Comparison of ENCODE assay signal across 8 cellular contexts in the genomic region with DNA sequence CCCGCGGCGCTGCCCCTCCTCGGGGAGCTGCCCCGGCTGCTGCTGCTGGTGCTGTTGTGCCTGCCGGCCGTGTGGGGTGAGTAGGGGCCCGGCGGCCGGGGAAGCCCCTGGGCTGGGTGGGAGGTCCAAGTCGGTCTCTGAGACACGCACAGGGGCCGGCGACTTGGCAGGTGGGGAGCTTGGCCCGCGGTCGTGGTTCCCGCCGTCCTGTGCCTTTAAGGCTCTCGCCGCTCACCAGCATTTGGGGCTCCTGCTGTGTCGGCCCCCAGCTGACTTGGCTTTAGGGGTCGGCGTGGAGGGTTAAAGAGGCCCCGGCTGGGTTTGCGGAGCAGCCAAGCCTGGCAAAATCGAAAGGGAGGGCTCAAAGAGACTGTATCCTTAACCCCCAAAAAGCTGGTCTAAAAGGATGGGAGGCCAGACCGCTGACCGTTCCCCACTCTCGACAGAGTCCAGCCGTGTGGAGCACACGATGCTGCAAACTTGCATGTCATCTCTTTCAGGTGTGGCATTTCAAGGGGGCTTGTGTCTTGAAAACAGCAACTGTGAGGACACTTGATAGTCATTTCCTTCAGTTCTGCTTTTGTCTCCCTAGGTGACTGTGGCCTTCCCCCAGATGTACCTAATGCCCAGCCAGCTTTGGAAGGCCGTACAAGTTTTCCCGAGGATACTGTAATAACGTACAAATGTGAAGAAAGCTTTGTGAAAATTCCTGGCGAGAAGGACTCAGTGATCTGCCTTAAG. TPM values are rescaled to one million over a fixed set of nuclear protein-coding genes. Genes with fewer than 3 reads are reported as not detected.
DNase-seq lines count a peak whose midpoint lies in the region; ATAC-seq and TF ChIP-seq lines count a peak whose summit lies in the region.

No MANE protein-coding gene starts in this region.

- H3K36me3 Mint-ChIP-seq in CD14-positive monocyte = peaks cover 43 to 44% of the 10 kb centered on the region in 2 donors

- H3K27me3 Mint-ChIP-seq in CD14-positive monocyte (ENCODE audit: low read depth in 3 of 3) = peaks cover 0 to 2% (median 1%) of the 10 kb centered on the region in 3 donors

- DNase-seq in CD14-positive monocyte (ENCODE audit: low spot score) (peak; percentile 46), NT2/D1 (ENCODE audit: low read depth, low spot score) (no peak), cardiac fibroblast (ENCODE audit: low read depth in 2 of 2) (peak; percentile 33 to 39), left lobe of liver (ENCODE audit: low spot score) (no peak), GOT3 (lab: John Stamatoyannopoulos, UW) (no peak)

- peak overlapping the region; percentile 93 for H3K27ac ChIP-seq in temporal lobe (ENCODE audit: low read depth, low read length)

- peak overlapping the region; percentile 81 for H3K9ac ChIP-seq in NT2/D1 (ENCODE audit: insufficient read length, low read depth)

- no peaks in the 10 kb centered on the region for H3K27me3 ChIP-seq in NT2/D1 (ENCODE audit: insufficient read depth, insufficient read length)

- peak; percentile 33 for ATAC-seq in GM21526 (IDR thresholded peaks at IDR 0.05; ENCODE audit: low FRiP score, unreplicated experiment)
- ATAC-seq in left lobe of liver = peak; percentile 56
- ATAC-seq in HG02623 (IDR thresholded peaks at IDR 0.05; ENCODE audit: unreplicated experiment) = no peak

- H3K4me3 Mint-ChIP-seq in CD14-positive monocyte = peak overlapping the region; percentile 96 to 97

- H3K4me1 ChIP-seq in NT2/D1 (ENCODE audit: insufficient read depth, insufficient read length) = no peaks in the 10 kb centered on the region

- peak overlapping the region; percentile 100 for H3K27ac Mint-ChIP-seq in CD14-positive monocyte

- peaks cover 32% of the 10 kb centered on the region for H3K36me3 ChIP-seq in NT2/D1 (ENCODE audit: insufficient read depth, insufficient read length, low read length)

- H3K4me3 ChIP-seq in NT2/D1 (ENCODE audit: insufficient read length, low read depth) = peak overlapping the region; percentile 57
- peak overlapping the region; percentile 81 to 93 for H3K4me3 ChIP-seq in cardiac fibroblast (replicated peaks in 1 of 2; ENCODE audit: low read depth in 2 of 2, low read length in 2 of 2)

- peaks cover 63% of the 10 kb centered on the region for H3K4me1 Mint-ChIP-seq in CD14-positive monocyte

- H3K9me3 Mint-ChIP-seq in CD14-positive monocyte = no peaks in the 10 kb centered on the region

- TF ChIP-seq CTCF in CD14-positive monocyte (IDR thresholded peaks at IDR 0.05) (no peak), cardiac fibroblast (IDR thresholded peaks at IDR 0.05; ENCODE audit: low read depth, low read length) (no peak)

- intact Hi-C loops in CD14-positive monocyte (cut with micrococcal nuclease) = loop anchor here (2.0 to 10.0 kb wide), 5 partner anchors 13 to 237 kb away; partner anchors contain the start of genes C4BPB (in 1 of the 2) and CR1 (in 1 of the 2)

- H3K9me3 ChIP-seq in NT2/D1 (ENCODE audit: insufficient read depth, low read length) = no peaks in the 10 kb centered on the region

RNA-seq across cellular contexts. Expression of gene CD55, which starts 0.5 kb away (rescaled TPM):
- polyA plus RNA-seq in CD14-positive monocyte = 100 to 1,000 TPM; 171 to 221 TPM
- total RNA-seq in left lobe of liver (9.8 TPM), temporal lobe (3.0 TPM)

Comparison
In these comparisons a context has a peak if more than half of its experiments do, and no peak if none do; other contexts are left out.
1. DNase-seq: peak in CD14-positive monocyte (single experiment) and cardiac fibroblast (2 of 2); none in NT2/D1 (single experiment), left lobe of liver (single experiment) and GOT3 (single experiment).